In genomic region chr3:150049317-150049716, GRCh38 we compare ENCODE assay signal across 18 cellular contexts.
DNase-seq lines count a peak whose midpoint lies in the region; TF ChIP-seq lines count a peak whose summit lies in the region.
"Had no signal": no experiment of that assay in that cellular context is flagged by ENCODE, and none has a peak within 500 bp of the region (broad histone marks: within the 10 kb centered on the region; RNA-seq: fewer than 3 reads in every experiment).

No MANE protein-coding gene starts in this region.

- H3K4me1 ChIP-seq in adipocyte (ENCODE audit: control insufficient read depth, insufficient read depth, low read length) (no peaks in the 10 kb centered on the region), suprapubic skin (no peaks in the 10 kb centered on the region)
- H3K4me1 ChIP-seq: HAP-1 had no signal

- no peak for TF ChIP-seq CTCF in suprapubic skin (IDR thresholded peaks at IDR 0.05)

- H3K36me3 ChIP-seq in adipocyte (ENCODE audit: control insufficient read depth, insufficient read depth, low read length, severe bottlenecking) (no peaks in the 10 kb centered on the region), suprapubic skin (no peaks in the 10 kb centered on the region)
- H3K36me3 ChIP-seq: HAP-1 had no signal

- H3K27ac ChIP-seq in suprapubic skin = no peak overlapping the region
- H3K27ac ChIP-seq: RWPE1 had no signal

- TF ChIP-seq POLR2A in suprapubic skin (IDR thresholded peaks at IDR 0.05) = no peak

- WGBS in suprapubic skin = 93% methylated on average over 1 of the region's 1 CpG

- no peaks in the 10 kb centered on the region for H3K9me3 Mint-ChIP-seq in activated CD4-positive, alpha-beta memory T cell treated with anti-CD3 and anti-CD28 coated beads for 36 hours

- CTCF ChIA-PET in activated CD4-positive, alpha-beta memory T cell treated with anti-CD3 and anti-CD28 coated beads for 36 hours (lab: Charles Lee) = no interaction called here

- H3K9me3 ChIP-seq in adipocyte (ENCODE audit: control insufficient read depth, low read length) = no peaks in the 10 kb centered on the region
- no peaks in the 10 kb centered on the region for H3K9me3 ChIP-seq in suprapubic skin
- H3K9me3 ChIP-seq: HAP-1 had no signal

- H3K36me3 Mint-ChIP-seq in activated CD4-positive, alpha-beta memory T cell treated with anti-CD3 and anti-CD28 coated beads for 36 hours = no peaks in the 10 kb centered on the region
- H3K36me3 Mint-ChIP-seq: CD14-positive monocyte had no signal

- no peak overlapping the region for H3K4me3 ChIP-seq in adipocyte (ENCODE audit: low read length)
- no peak overlapping the region for H3K4me3 ChIP-seq in suprapubic skin
- H3K4me3 ChIP-seq: HAP-1 had no signal

- H3K27me3 ChIP-seq in adipocyte (replicated peaks; ENCODE audit: control insufficient read depth, insufficient read depth, low read length) = no peaks in the 10 kb centered on the region
- no peaks in the 10 kb centered on the region for H3K27me3 ChIP-seq in suprapubic skin

- H3K27ac Mint-ChIP-seq in activated CD4-positive, alpha-beta memory T cell treated with anti-CD3 and anti-CD28 coated beads for 36 hours = no peak overlapping the region
- H3K27ac Mint-ChIP-seq: CD14-positive monocyte had no signal

- POLR2A ChIA-PET in activated CD4-positive, alpha-beta memory T cell treated with anti-CD3 and anti-CD28 coated beads for 36 hours (lab: Charles Lee) = interaction anchor here (0.7 kb wide), 1 partner anchor 19 kb away, joined by 3 read pairs; no protein-coding TSS in a partner anchor

- H3K27me3 Mint-ChIP-seq in activated CD4-positive, alpha-beta memory T cell treated with anti-CD3 and anti-CD28 coated beads for 36 hours = peaks cover 3% of the 10 kb centered on the region

- intact Hi-C loops in activated CD4-positive, alpha-beta memory T cell treated with anti-CD3 and anti-CD28 coated beads for 36 hours (cut with micrococcal nuclease) = no loop called here

- no peak overlapping the region for H3K4me3 Mint-ChIP-seq in activated CD4-positive, alpha-beta memory T cell treated with anti-CD3 and anti-CD28 coated beads for 36 hours
- H3K4me3 Mint-ChIP-seq: CD14-positive monocyte had no signal

- DNase-seq in AG08396 (ENCODE audit: low spot score) (peak; percentile 40), HCEC 1CT (peak; percentile 56), adipocyte (ENCODE audit: low read depth) (peak; percentile 72), hepatic stellate cell (ENCODE audit: low spot score) (peak; percentile 45), suprapubic skin (ENCODE audit: low spot score in 2 of 2) (no peak), OCI-M2 (lab: John Stamatoyannopoulos, UW; ENCODE audit: unreplicated experiment) (no peak), COLO668 (lab: John Stamatoyannopoulos, UW; ENCODE audit: unreplicated experiment) (no peak)
- no peak for DNase-seq in activated CD4-positive, alpha-beta memory T cell treated with anti-CD3 and anti-CD28 coated beads for 36 hours
- DNase-seq: AML-193; COR-L47; NCI-H1092; NCI-H226; NCI-H526 treated with DMSO at 0.1 percent for 48 hours; NK-92 treated with Interleukin-12 subunit alpha and Interleukin-12 subunit beta, amount 100 ng/mL, for 24 hours; OCI-M1 had no signal

- TF ChIP-seq EP300 in suprapubic skin (IDR thresholded peaks at IDR 0.05) = no peak

- H3K4me1 Mint-ChIP-seq in activated CD4-positive, alpha-beta memory T cell treated with anti-CD3 and anti-CD28 coated beads for 36 hours (ENCODE audit: low read depth) = no peaks in the 10 kb centered on the region
- H3K4me1 Mint-ChIP-seq: CD14-positive monocyte had no signal

- H3K9ac ChIP-seq in adipocyte (ENCODE audit: low read length) = no peak overlapping the region

Comparison
In these comparisons a context has a peak if more than half of its experiments do, and no peak if none do; other contexts are left out.
1. DNase-seq: peak in AG08396 (single experiment), HCEC 1CT (single experiment), adipocyte (single experiment) and hepatic stellate cell (single experiment); none in activated CD4-positive, alpha-beta memory T cell treated with anti-CD3 and anti-CD28 coated beads for 36 hours (single experiment), suprapubic skin (0 of 2), OCI-M2 (single experiment) and COLO668 (single experiment).